16 cellular contexts compared by ENCODE assay signal in the genomic region with DNA sequence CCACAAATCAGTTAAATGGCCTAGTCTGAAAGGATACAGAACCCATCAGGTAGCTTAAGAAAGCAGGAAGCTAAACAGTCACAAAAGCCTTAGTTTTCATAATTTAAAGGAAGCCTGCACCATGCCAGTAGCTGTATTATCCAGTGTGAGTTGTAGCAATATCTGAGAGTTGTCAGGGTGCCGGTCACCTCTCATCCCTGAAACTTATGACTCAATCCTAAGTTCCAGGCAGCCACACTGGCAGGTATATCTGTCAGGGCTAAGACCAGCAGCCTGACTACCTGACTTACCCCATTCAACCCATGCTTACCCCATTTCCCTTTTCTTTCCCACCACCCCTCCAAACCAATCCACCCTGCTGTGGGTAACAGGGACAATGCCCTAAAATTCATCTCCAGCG. TPM values are rescaled to one million over a fixed set of nuclear protein-coding genes. Genes with fewer than 3 reads are reported as not detected.
DNase-seq lines count a peak whose midpoint lies in the region; ATAC-seq and TF ChIP-seq lines count a peak whose summit lies in the region.
"Had no signal": no experiment of that assay in that cellular context is flagged by ENCODE, and none has a peak within 500 bp of the region (broad histone marks: within the 10 kb centered on the region; RNA-seq: fewer than 3 reads in every experiment).

No MANE protein-coding gene starts in this region.

- no peak for TF ChIP-seq POLR2A in breast epithelium (IDR thresholded peaks at IDR 0.05)

- H3K36me3 ChIP-seq in mammary epithelial cell (ENCODE audit: insufficient read depth, low read length) (no peaks in the 10 kb centered on the region), breast epithelium (no peaks in the 10 kb centered on the region)
- H3K36me3 ChIP-seq: BLaER1 had no signal

- H3K27me3 ChIP-seq in mammary epithelial cell (ENCODE audit: insufficient read depth, low read length) (no peaks in the 10 kb centered on the region), breast epithelium (peaks cover 0 to 3% of the 10 kb centered on the region in 2 donors), foreskin keratinocyte (no peaks in the 10 kb centered on the region)
- H3K27me3 ChIP-seq: BLaER1 had no signal

- H3K4me1 Mint-ChIP-seq in WTC11, result peaks cover 17% of the 10 kb centered on the region

- POLR2A ChIA-PET in WTC11 (lab: Charles Lee), result no interaction called here

- H3K9me3 ChIP-seq in mammary epithelial cell (replicated peaks; ENCODE audit: insufficient read depth, low read length) (no peaks in the 10 kb centered on the region), breast epithelium (no peaks in the 10 kb centered on the region)
- H3K9me3 ChIP-seq: BLaER1 had no signal

- no peaks in the 10 kb centered on the region for H4K20me1 ChIP-seq in mammary epithelial cell (ENCODE audit: insufficient read depth, low read length)
- H4K20me1 ChIP-seq: BLaER1 had no signal

- in situ Hi-C loops in mammary epithelial cell (cut with MboI; ENCODE audit: low sequenced_read_pairs in 2 of 2), result loop anchor here in 1 of 2 donors (10.0 to 25.0 kb wide), 3 partner anchors 294 to 769 kb away; no protein-coding TSS in a partner anchor

- H3K4me3 Mint-ChIP-seq in WTC11, result no peak overlapping the region
- H3K4me3 Mint-ChIP-seq: HFFc6 had no signal

- no peak overlapping the region for H3K4me2 ChIP-seq in mammary epithelial cell (ENCODE audit: insufficient read depth, low read depth, low read length)
- H3K4me2 ChIP-seq: BLaER1 had no signal

- BruUV-seq in mammary epithelial cell (replicated peaks; lab: Mats Ljungman, UMichigan), result no TSS peak

- H2AFZ ChIP-seq in mammary epithelial cell (ENCODE audit: low read depth, low read length), result peak overlapping the region; percentile 3

- no peaks in the 10 kb centered on the region for H3K9me3 Mint-ChIP-seq in WTC11
- H3K9me3 Mint-ChIP-seq: HFFc6 had no signal

- no peak overlapping the region for H3K9ac ChIP-seq in mammary epithelial cell (ENCODE audit: insufficient read depth, low read length)
- H3K9ac ChIP-seq: BLaER1 had no signal

- no peak for ATAC-seq in WTC11
- ATAC-seq in foreskin keratinocyte, result peak; percentile 23
- no peak for ATAC-seq in GM18517 (IDR thresholded peaks at IDR 0.05; ENCODE audit: unreplicated experiment)
- ATAC-seq: HepG2 had no signal

- H3K27me3 Mint-ChIP-seq in WTC11 (ENCODE audit: low read depth), result no peaks in the 10 kb centered on the region; the same call in 1 of the 2 replicates

- intact Hi-C loops in mammary epithelial cell (cut with micrococcal nuclease) (loop anchor here (10.0 kb wide), 2 partner anchors 266 to 996 kb away; no protein-coding TSS in a partner anchor), breast epithelium (cut with DNase I; ENCODE audit: low total_unique reads) (no loop called here)

- CTCF ChIA-PET in mammary epithelial cell (lab: Charles Lee; ENCODE audit: low non-redundant PET), result no interaction called here
- CTCF ChIA-PET in WTC11 (lab: Charles Lee), result interaction anchor here (1.6 kb wide), 1 partner anchor 329 kb away, joined by 3 read pairs; a partner anchor contains a TSS

- H3K4me3 ChIP-seq in mammary epithelial cell (replicated peaks in 1 of 3; ENCODE audit: insufficient read depth in 1 of 3, low read depth in 2 of 3, low read length in 3 of 3), result no peak overlapping the region
- no peak overlapping the region for H3K4me3 ChIP-seq in breast epithelium
- H3K4me3 ChIP-seq: BLaER1 had no signal

- no peaks in the 10 kb centered on the region for H3K36me3 Mint-ChIP-seq in WTC11
- H3K36me3 Mint-ChIP-seq: CD4-positive, CD25-positive, alpha-beta regulatory T cell had no signal

- dilution Hi-C loops in mammary epithelial cell (cut with HindIII; ENCODE audit: low sequenced_read_pairs), result no loop called here

- 0 out of 2 replicates have a peak overlapping the region, but pooled peaks have one; percentile 34 for H3K27ac Mint-ChIP-seq in WTC11
- H3K27ac Mint-ChIP-seq: CD4-positive, CD25-positive, alpha-beta regulatory T cell; HFFc6 had no signal

- H3K27ac ChIP-seq in mammary epithelial cell (ENCODE audit: insufficient read depth, low read depth, low read length), result no peak overlapping the region
- H3K27ac ChIP-seq in breast epithelium, result no peak overlapping the region
- no peak overlapping the region for H3K27ac ChIP-seq in foreskin keratinocyte
- H3K27ac ChIP-seq: BLaER1 had no signal

- no peaks in the 10 kb centered on the region for H3K4me1 ChIP-seq in mammary epithelial cell (ENCODE audit: insufficient read depth, low read length)
- no peaks in the 10 kb centered on the region for H3K4me1 ChIP-seq in breast epithelium
- no peaks in the 10 kb centered on the region for H3K4me1 ChIP-seq in foreskin keratinocyte
- H3K4me1 ChIP-seq: BLaER1 had no signal

- 82% methylated on average over 2 of the region's 2 CpGs for WGBS in mammary epithelial cell (ENCODE audit: low coverage, missing lambda C conversion rate)

- DNase-seq in mammary epithelial cell, result peak; percentile 24
- DNase-seq in breast epithelium (ENCODE audit: low spot score in 2 of 2), result no peak
- DNase-seq in WTC11 (ENCODE audit: low spot score), result no peak
- no peak for DNase-seq in foreskin keratinocyte
- no peak for DNase-seq in C1 segment of cervical spinal cord (lab: John Stamatoyannopoulos, UW)
- DNase-seq in NCI-H1436 treated with DMSO at 0.1 percent for 48 hours (lab: John Stamatoyannopoulos, UW), result no peak
- DNase-seq: 8988T; AML-193; Calu3; CD4-positive, CD25-positive, alpha-beta regulatory T cell; DMS 273 treated with DMSO at 0.1 percent for 48 hours; HCEC 1CT; HFFc6 had no signal

- TF ChIP-seq CTCF in mammary epithelial cell (conservative IDR thresholded peaks at IDR 0.05 in 1 of 2, IDR thresholded peaks at IDR 0.05 in 1 of 2; ENCODE audit: extremely low read depth in 1 of 2, insufficient read depth in 1 of 2, low read depth in 1 of 2, low read length in 2 of 2) (no peak), breast epithelium (IDR thresholded peaks at IDR 0.05) (no peak), WTC11 (IDR thresholded peaks at IDR 0.05) (no peak), foreskin keratinocyte (conservative IDR thresholded peaks at IDR 0.05) (no peak)

- no peaks in the 10 kb centered on the region for H3K79me2 ChIP-seq in mammary epithelial cell (ENCODE audit: insufficient read depth, low read length)

TF ChIP-seq in WTC11, 78 proteins besides CTCF, POLR2A, EP300 and RAD21:
- TF ChIP-seq SMAD3 (CRISPR knock-in tag; IDR thresholded peaks at IDR 0.05; ENCODE audit: borderline replicate concordance) (no peak), ZNF671 (CRISPR knock-in tag; IDR thresholded peaks at IDR 0.05) (no peak), ZBTB21 (CRISPR knock-in tag; IDR thresholded peaks at IDR 0.05; ENCODE audit: borderline replicate concordance) (no peak)
- TF ChIP-seq, protein P1, sequence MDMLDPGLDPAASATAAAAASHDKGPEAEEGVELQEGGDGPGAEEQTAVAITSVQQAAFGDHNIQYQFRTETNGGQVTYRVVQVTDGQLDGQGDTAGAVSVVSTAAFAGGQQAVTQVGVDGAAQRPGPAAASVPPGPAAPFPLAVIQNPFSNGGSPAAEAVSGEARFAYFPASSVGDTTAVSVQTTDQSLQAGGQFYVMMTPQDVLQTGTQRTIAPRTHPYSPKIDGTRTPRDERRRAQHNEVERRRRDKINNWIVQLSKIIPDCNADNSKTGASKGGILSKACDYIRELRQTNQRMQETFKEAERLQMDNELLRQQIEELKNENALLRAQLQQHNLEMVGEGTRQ (CRISPR knock-in tag; IDR thresholded peaks at IDR 0.05), result no peak

RNA-seq across cellular contexts. Expression of a gene that starts 37.8 kb away (rescaled TPM):
- total RNA-seq in mammary epithelial cell (10 to 100 TPM; 14.3 to 17.2 TPM), breast epithelium (1 to 10 TPM in 2 of 3 donors, not detected in 1; 1.6 to 3.7 TPM), WTC11 (2021) (26.8 to 33.3 TPM (median 27.6 TPM) in 3 replicates), foreskin keratinocyte (25.9 and 32.3 TPM in 2 replicates)
- polyA plus RNA-seq in mammary epithelial cell (32.7 TPM), foreskin keratinocyte (11.2 and 12.8 TPM in 2 replicates)
- 66.6 TPM for polyA minus RNA-seq in mammary epithelial cell
- total RNA-seq: HepG2 had no signal
- polyA plus RNA-seq: CD4-positive, CD25-positive, alpha-beta regulatory T cell; HepG2 had no signal
